In genomic region chrX:72297953-72298730, GRCh38 we compare ENCODE assay signal across 1 cellular context.
TF ChIP-seq lines count a peak whose summit lies in the region.

No MANE protein-coding gene starts in this region.

TF ChIP-seq in HepG2, 621 proteins besides CTCF, POLR2A, EP300 and RAD21:
- TF ChIP-seq PBX2 (CRISPR knock-in tag; IDR thresholded peaks at IDR 0.05) (no peak), ELK4 (CRISPR knock-in tag; IDR thresholded peaks at IDR 0.05; ENCODE audit: borderline replicate concordance) (no peak), ZSCAN9 (CRISPR knock-in tag; IDR thresholded peaks at IDR 0.05; ENCODE audit: borderline replicate concordance) (no peak), ZNF570 (CRISPR knock-in tag; IDR thresholded peaks at IDR 0.05; ENCODE audit: borderline replicate concordance) (no peak), CCDC6 (CRISPR knock-in tag; IDR thresholded peaks at IDR 0.05) (no peak), TMF1 (CRISPR knock-in tag; IDR thresholded peaks at IDR 0.05; ENCODE audit: low read depth) (no peak), GATAD2A (CRISPR knock-in tag; IDR thresholded peaks at IDR 0.05) (no peak), SMC3 (IDR thresholded peaks at IDR 0.05; ENCODE audit: low read length) (0 out of 2 replicates have a peak, but pooled peaks have one; percentile 5), REST (IDR thresholded peaks at IDR 0.05; ENCODE audit: borderline replicate concordance in 1 of 2, low read depth in 1 of 2, low read length in 2 of 2) (no peak), GLI4 (CRISPR knock-in tag; IDR thresholded peaks at IDR 0.05; ENCODE audit: borderline replicate concordance) (no peak), PLSCR1 (CRISPR knock-in tag; IDR thresholded peaks at IDR 0.05; ENCODE audit: borderline replicate concordance) (no peak), ZBTB37 (CRISPR knock-in tag; IDR thresholded peaks at IDR 0.05) (no peak), NFIC (IDR thresholded peaks at IDR 0.05; ENCODE audit: low read length) (no peak), TP53 (CRISPR knock-in tag; conservative IDR thresholded peaks at IDR 0.05) (no peak), TEAD3 (CRISPR knock-in tag; optimal IDR thresholded peaks at IDR 0.05; ENCODE audit: borderline replicate concordance) (peak; percentile 42), KDM5B (CRISPR knock-in tag; IDR thresholded peaks at IDR 0.05; ENCODE audit: borderline replicate concordance) (no peak), ZNF577 (CRISPR knock-in tag; IDR thresholded peaks at IDR 0.05; ENCODE audit: borderline replicate concordance, low read depth) (no peak), ZNF124 (CRISPR knock-in tag; IDR thresholded peaks at IDR 0.05) (no peak), HMGXB3 (CRISPR knock-in tag; IDR thresholded peaks at IDR 0.05; ENCODE audit: borderline replicate concordance) (no peak), BCL6 (CRISPR knock-in tag; IDR thresholded peaks at IDR 0.05) (peak; percentile 85), ZGPAT (CRISPR knock-in tag; IDR thresholded peaks at IDR 0.05) (no peak), ZNF75D (CRISPR knock-in tag; IDR thresholded peaks at IDR 0.05; ENCODE audit: borderline replicate concordance) (no peak), EZH2 (conservative IDR thresholded peaks at IDR 0.05; ENCODE audit: low read depth, low read length) (no peak), ZNF670 (CRISPR knock-in tag; IDR thresholded peaks at IDR 0.05; ENCODE audit: borderline replicate concordance) (no peak), ATRX (CRISPR knock-in tag; IDR thresholded peaks at IDR 0.05; ENCODE audit: borderline replicate concordance) (no peak), STAG1 (CRISPR knock-in tag; IDR thresholded peaks at IDR 0.05) (peak; percentile 78), ZNF441 (CRISPR knock-in tag; IDR thresholded peaks at IDR 0.05; ENCODE audit: borderline replicate concordance) (no peak), CHD2 (IDR thresholded peaks at IDR 0.05; ENCODE audit: low read depth, low read length) (no peak), THRA (CRISPR knock-in tag; IDR thresholded peaks at IDR 0.05; ENCODE audit: borderline replicate concordance) (no peak)
